25 cellular contexts compared by ENCODE assay signal in the genomic region with DNA sequence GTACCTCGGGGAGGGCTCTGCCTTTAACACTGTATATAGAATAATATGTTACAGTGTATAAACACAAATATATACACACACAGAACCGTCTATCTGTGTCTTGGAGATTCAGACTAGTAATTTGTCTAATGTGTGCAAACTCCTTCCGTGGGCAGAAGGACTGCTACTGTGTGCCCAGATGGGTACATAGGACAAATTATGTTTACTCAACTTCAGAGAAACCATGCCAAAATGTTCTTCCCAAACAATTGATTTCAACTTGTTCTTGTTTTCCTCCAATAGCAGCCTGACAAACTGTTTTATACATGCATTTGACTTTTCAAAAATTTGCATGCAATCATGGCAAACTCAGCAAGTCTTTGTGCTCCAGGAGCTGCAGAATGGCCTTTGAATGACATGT.
"Had no signal": no experiment of that assay in that cellular context is flagged by ENCODE, and none has a peak within 500 bp of the region (broad histone marks: within the 10 kb centered on the region; RNA-seq: fewer than 3 reads in every experiment).

No MANE protein-coding gene starts in this region.

- DNase-seq: effector CD8-positive, alpha-beta T cell; endodermal cell; foreskin fibroblast; gastrocnemius medialis; head of caudate nucleus; left lung; mesendoderm; midbrain; naive thymus-derived CD4-positive, alpha-beta T cell; stimulated activated CD4-positive, alpha-beta T cell treated with anti-CD3 and anti-CD28 coated beads, Interleukin-12 subunit alpha, Interleukin-12 subunit beta, amount 100 ng/mL, for 4 hours; stimulated activated CD4-positive, alpha-beta T cell treated with anti-CD3 and anti-CD28 coated beads, Interleukin-1b, Interleukin-23, amount 100 ng/mL, for 48 hours; stimulated activated CD4-positive, alpha-beta T cell treated with anti-CD3 and anti-CD28 coated beads, Interleukin-4, amount 100 ng/mL, for 1 hour; stimulated activated CD8-positive, alpha-beta memory T cell treated with anti-CD3 and anti-CD28 coated beads, Interleukin-4, amount 100 ng/mL, for 48 hours; stimulated activated naive CD4-positive, alpha-beta T cell; stimulated activated naive CD8-positive, alpha-beta T cell treated with anti-CD3 and anti-CD28 coated beads, Interleukin-15, amount 100 ng/mL, for 72 hours; upper lobe of left lung had no signal

- H3K4me3 ChIP-seq: gastrocnemius medialis, left lung, neural progenitor cell, right atrium auricular region, smooth muscle cell, thoracic aorta, tibial nerve, upper lobe of left lung had no signal

- H3K4me2 ChIP-seq: neural progenitor cell, smooth muscle cell had no signal

- H3K36me3 ChIP-seq: gastrocnemius medialis, left lung, neural progenitor cell, right atrium auricular region, thoracic aorta, tibial nerve, upper lobe of left lung had no signal

- H2AFZ ChIP-seq: neural progenitor cell, parathyroid adenoma had no signal

- H3K27ac ChIP-seq: epithelial cell of prostate, gastrocnemius medialis, left lung, neural progenitor cell, parathyroid adenoma, right atrium auricular region, thoracic aorta, upper lobe of left lung had no signal

- H3K27me3 ChIP-seq: gastrocnemius medialis, left lung, neural progenitor cell, right atrium auricular region, tibial nerve, upper lobe of left lung had no signal

- ATAC-seq: esophagus mucosa; gastrocnemius medialis; left lung; naive thymus-derived CD4-positive, alpha-beta T cell; sciatic nerve; stimulated activated naive CD8-positive, alpha-beta T cell treated with anti-CD3 and anti-CD28 coated beads, Interleukin-15, amount 100 ng/mL, for 72 hours had no signal

- H3K9me3 ChIP-seq: gastrocnemius medialis, left lung, right atrium auricular region, thoracic aorta, tibial nerve, upper lobe of left lung had no signal

- H3K4me1 ChIP-seq: gastrocnemius medialis, left lung, parathyroid adenoma, upper lobe of left lung had no signal

- H3K9ac ChIP-seq: neural progenitor cell, parathyroid adenoma had no signal
